Comparison of ENCODE assay signal across 17 cellular contexts in the genomic region with DNA sequence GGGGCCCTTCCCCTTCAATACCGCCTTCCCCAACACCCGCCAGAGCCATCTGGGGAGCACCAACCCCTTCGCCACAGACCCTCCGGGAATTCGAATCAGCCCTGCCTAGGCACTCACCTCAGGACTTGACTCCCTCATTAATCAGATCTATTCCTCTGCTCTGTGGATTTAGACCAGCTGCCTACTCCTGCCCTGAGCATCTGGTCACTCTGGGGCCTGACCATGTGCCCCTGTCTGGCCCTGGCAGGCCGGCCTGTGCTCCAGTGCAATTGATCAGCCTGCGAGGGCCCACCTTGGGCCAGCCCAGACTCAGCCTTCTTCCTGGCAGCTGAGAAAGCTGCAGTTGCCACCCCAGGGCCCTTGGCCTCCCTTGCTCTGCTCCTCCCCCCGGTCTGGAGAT. TPM values are rescaled to one million over a fixed set of nuclear protein-coding genes. Genes with fewer than 3 reads are reported as not detected.
A peak's percentile ranks its signal among the peaks of the same experiment; 100 is the strongest.
DNase-seq lines count a peak whose midpoint lies in the region; ATAC-seq, FAIRE-seq and TF ChIP-seq lines count a peak whose summit lies in the region.
"Had no signal": no experiment of that assay in that cellular context is flagged by ENCODE, and none has a peak within 500 bp of the region (broad histone marks: within the 10 kb centered on the region; RNA-seq: fewer than 3 reads in every experiment).

No MANE protein-coding gene starts in this region.

- FAIRE-seq in D721Med (lab: Jason Lieb, UNC) (no peak), GM12891 (lab: Jason Lieb, UNC) (no peak)

- TF ChIP-seq CTCF in D721Med (IDR thresholded peaks at IDR 0.05; ENCODE audit: insufficient read depth, missing control alignments), result no peak
- TF ChIP-seq CTCF in glutamatergic neuron (IDR thresholded peaks at IDR 0.05; ENCODE audit: partially characterized antibody, unreplicated experiment), result no peak

- TF ChIP-seq POLR2A in GM12891 (IDR thresholded peaks at IDR 0.05; ENCODE audit: low read depth, low read length), result no peak

- H3K9me3 ChIP-seq in BLaER1, result no peaks in the 10 kb centered on the region
- H3K9me3 ChIP-seq: HAP-1 had no signal

- H3K27ac ChIP-seq in BLaER1, result no peak overlapping the region

- no peaks in the 10 kb centered on the region for H3K36me3 ChIP-seq in BLaER1
- H3K36me3 ChIP-seq: HAP-1 had no signal

- DNase-seq in D721Med (ENCODE audit: insufficient read length, low spot score) (peak; percentile 58), NCI-H82 treated with DMSO at 0.1 percent for 48 hours (lab: John Stamatoyannopoulos, UW; ENCODE audit: unreplicated experiment) (peak; percentile 61), glutamatergic neuron (peak; percentile 55), DMS114 treated with DMSO at 0.1 percent for 48 hours (lab: John Stamatoyannopoulos, UW; ENCODE audit: unreplicated experiment) (no peak), GM12891 (ENCODE audit: insufficient read length, low spot score) (no peak)
- DNase-seq: Calu3; CD4-positive, alpha-beta memory T cell; DMS 273 treated with DMSO at 0.1 percent for 48 hours; GDM1; GOT3; KG1 had no signal

- peak overlapping the region; percentile 48 for H3K4me3 Mint-ChIP-seq in glutamatergic neuron (ENCODE audit: unreplicated experiment)
- H3K4me3 Mint-ChIP-seq: B cell; CD14-positive monocyte; CD4-positive, alpha-beta memory T cell had no signal

- peaks cover 31% of the 10 kb centered on the region for H3K4me1 Mint-ChIP-seq in glutamatergic neuron (ENCODE audit: low read depth, unreplicated experiment)
- H3K4me1 Mint-ChIP-seq: B cell; CD14-positive monocyte; CD4-positive, alpha-beta memory T cell had no signal

- no peak overlapping the region for H3K4me3 ChIP-seq in BLaER1
- H3K4me3 ChIP-seq: HAP-1 had no signal

- H3K27me3 ChIP-seq in BLaER1, result no peaks in the 10 kb centered on the region

- peaks cover 31% of the 10 kb centered on the region for H3K4me1 ChIP-seq in BLaER1
- H3K4me1 ChIP-seq: HAP-1 had no signal

- H3K9ac ChIP-seq in BLaER1, result no peak overlapping the region

- peak overlapping the region; percentile 41 for H3K4me2 ChIP-seq in BLaER1

- ATAC-seq in esophagus mucosa, result no peak

- peaks cover 3% of the 10 kb centered on the region for H3K9me3 Mint-ChIP-seq in glutamatergic neuron (ENCODE audit: unreplicated experiment)
- H3K9me3 Mint-ChIP-seq: CD14-positive monocyte had no signal

- H3K27ac Mint-ChIP-seq in glutamatergic neuron (ENCODE audit: unreplicated experiment), result peak overlapping the region; percentile 84
- H3K27ac Mint-ChIP-seq: B cell; CD4-positive, alpha-beta memory T cell had no signal

- peaks cover 15% of the 10 kb centered on the region for H3K27me3 Mint-ChIP-seq in glutamatergic neuron (ENCODE audit: unreplicated experiment)

- H4K20me1 ChIP-seq in BLaER1, result peaks cover 7% of the 10 kb centered on the region; the same call in 1 of the 2 replicates

- no peaks in the 10 kb centered on the region for H3K36me3 Mint-ChIP-seq in glutamatergic neuron (ENCODE audit: unreplicated experiment)
- H3K36me3 Mint-ChIP-seq: CD14-positive monocyte; CD4-positive, alpha-beta memory T cell had no signal

TF ChIP-seq in GM12891, 5 proteins besides CTCF, POLR2A, EP300 and RAD21:
- TF ChIP-seq POLR2AphosphoS5 (IDR thresholded peaks at IDR 0.05; ENCODE audit: low read depth, low read length), result no peak
- no peak for TF ChIP-seq TAF1 (IDR thresholded peaks at IDR 0.05; ENCODE audit: low read depth, low read length)
- no peak for TF ChIP-seq SPI1 (IDR thresholded peaks at IDR 0.05; ENCODE audit: low read depth, low read length)
- TF ChIP-seq PAX5 (IDR thresholded peaks at IDR 0.05; ENCODE audit: insufficient read depth, low read length, severe bottlenecking), result no peak
- no peak for TF ChIP-seq POU2F2 (IDR thresholded peaks at IDR 0.05; ENCODE audit: low read depth, low read length)

RNA-seq across cellular contexts. Expression of gene GRM4, which starts 46.0 kb away (rescaled TPM):
- total RNA-seq in glutamatergic neuron (ENCODE audit: unreplicated experiment) (119 TPM), esophagus mucosa (not detected)
- 0.09 TPM for polyA plus RNA-seq in GM12891 (2012; ENCODE audit: low read depth, missing spikeins)
- total RNA-seq: B cell, Calu3, HT-29 had no signal
- polyA plus RNA-seq: CD14-positive monocyte; CD4-positive, alpha-beta memory T cell had no signal

Comparison
In these comparisons a context has a peak if more than half of its experiments do, and no peak if none do; other contexts are left out.
1. DNase-seq: peak in D721Med (single experiment), NCI-H82 treated with DMSO at 0.1 percent for 48 hours (single experiment) and glutamatergic neuron (single experiment); none in DMS114 treated with DMSO at 0.1 percent for 48 hours (single experiment) and GM12891 (single experiment).
2. RNA of gene GRM4, which starts 46.0 kb away (total RNA-seq): 119 TPM in glutamatergic neuron (single experiment); not detected in esophagus mucosa (single experiment); every median in the first group is over 100 times any median in the second.